ENCODE assay signal across 12 cellular contexts in the genomic region with DNA sequence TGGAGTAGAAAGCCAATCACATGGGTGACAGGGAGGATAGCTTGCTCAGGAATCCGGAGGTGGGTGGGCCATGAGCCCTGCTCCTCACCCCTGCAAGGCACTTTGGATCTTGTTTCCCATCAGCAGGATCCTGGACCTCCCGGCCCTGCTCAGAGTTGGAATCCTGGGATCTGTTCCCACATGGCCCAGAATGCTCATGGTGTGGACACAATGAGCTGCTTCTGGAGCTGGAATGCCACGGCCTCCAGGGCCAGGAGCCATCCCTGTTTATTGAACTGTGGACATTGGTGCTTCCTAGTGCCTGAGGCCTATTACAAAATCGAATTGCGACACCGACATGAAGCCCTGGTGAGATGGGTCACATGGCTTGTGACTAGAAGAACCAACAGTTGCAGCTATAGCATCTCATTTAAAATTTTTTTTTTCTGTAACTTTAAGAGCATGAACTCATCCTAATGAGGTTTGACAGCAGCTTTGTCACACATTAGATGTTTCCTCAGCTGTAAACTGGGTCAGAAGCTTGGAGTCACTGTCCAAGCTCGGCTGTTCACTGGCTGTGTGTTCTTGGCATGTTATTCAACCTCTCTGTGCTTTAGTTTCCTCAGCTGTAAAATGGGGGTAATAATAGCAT. TPM values are rescaled to one million over a fixed set of nuclear protein-coding genes. Genes with fewer than 3 reads are reported as not detected.
DNase-seq lines count a peak whose midpoint lies in the region; ATAC-seq and TF ChIP-seq lines count a peak whose summit lies in the region.
"Had no signal": no experiment of that assay in that cellular context is flagged by ENCODE, and none has a peak within 500 bp of the region (broad histone marks: within the 10 kb centered on the region; RNA-seq: fewer than 3 reads in every experiment).

No MANE protein-coding gene starts in this region.

- H3K27ac ChIP-seq in AG04450 (ENCODE audit: low read depth, low read length): no peak overlapping the region
- peak overlapping the region in 2 of 3 donors; percentile 50 to 69 for H3K27ac ChIP-seq in right lobe of liver
- H3K27ac ChIP-seq in Karpas-422 (ENCODE audit: low read length): no peak overlapping the region

- POLR2A ChIA-PET in AG04450 (lab: Yijun Ruan, JAX): interaction anchor here (0.6 to 1.1 kb wide), 2 partner anchors 43 to 396 kb away, joined by 3 to 6 read pairs; no protein-coding TSS in a partner anchor

- ATAC-seq in right lobe of liver: peak; percentile 85 to 91 (median 86)
- ATAC-seq in GM18502 (IDR thresholded peaks at IDR 0.05; ENCODE audit: poor library complexity, unreplicated experiment): no peak
- ATAC-seq in HG03521 (IDR thresholded peaks at IDR 0.05; ENCODE audit: unreplicated experiment): no peak
- ATAC-seq: stimulated activated naive CD8-positive, alpha-beta T cell treated with anti-CD3 and anti-CD28 coated beads, Interleukin-15, Interleukin-2, amounts not matched to agents 100 U/mL and 50 U/mL, for 24 hours had no signal

- no peak overlapping the region for H2AFZ ChIP-seq in Karpas-422 (ENCODE audit: low read length)

- TF ChIP-seq CTCF in AG04450 (IDR thresholded peaks at IDR 0.05; ENCODE audit: low read depth, low read length) (no peak), right lobe of liver (IDR thresholded peaks at IDR 0.05) (no peak)

- no peaks in the 10 kb centered on the region for H3K9me2 ChIP-seq in Karpas-422 (replicated peaks; ENCODE audit: insufficient read depth, low read length)

- no peak overlapping the region for H3K4me2 ChIP-seq in Karpas-422 (ENCODE audit: low read depth, low read length, poor library complexity, severe bottlenecking)

- no peaks in the 10 kb centered on the region for H3K36me3 ChIP-seq in MG63
- peaks cover 0 to 16% (median 5%) of the 10 kb centered on the region in 4 donors for H3K36me3 ChIP-seq in right lobe of liver
- H3K36me3 ChIP-seq in Karpas-422 (ENCODE audit: insufficient read depth, low read length): no peaks in the 10 kb centered on the region

- H3K79me2 ChIP-seq in Karpas-422 (ENCODE audit: low read length): no peaks in the 10 kb centered on the region

- H3K4me1 ChIP-seq in right lobe of liver: peaks cover 0 to 45% (median 16%) of the 10 kb centered on the region in 4 donors
- no peaks in the 10 kb centered on the region for H3K4me1 ChIP-seq in Karpas-422 (ENCODE audit: low read length)

- H3K27me3 ChIP-seq in AG04450 (ENCODE audit: control insufficient read depth, insufficient read depth, low read length) (no peaks in the 10 kb centered on the region), MG63 (no peaks in the 10 kb centered on the region), right lobe of liver (no peaks in the 10 kb centered on the region), Karpas-422 (ENCODE audit: low read length) (no peaks in the 10 kb centered on the region)

- intact Hi-C loops in right lobe of liver (cut with DNase I): no loop called here

- H3K4me3 ChIP-seq in AG04450 (ENCODE audit: low read depth, low read length) (no peak overlapping the region), MG63 (no peak overlapping the region), right lobe of liver (no peak overlapping the region), Karpas-422 (ENCODE audit: low read length) (no peak overlapping the region)

- peak; percentile 7 for TF ChIP-seq POLR2A in right lobe of liver (IDR thresholded peaks at IDR 0.05)

- peak; percentile 24 for DNase-seq in AG04450 (ENCODE audit: low read depth, low spot score)
- DNase-seq in MG63: peak; percentile 21
- peak; percentile 16 for DNase-seq in dedifferentiated amniotic fluid mesenchymal stem cell (ENCODE audit: extremely low spot score)
- peak; percentile 84 to 96 (median 93) for DNase-seq in right lobe of liver
- DNase-seq in Karpas-422: no peak
- no peak for DNase-seq in GOT3 (lab: John Stamatoyannopoulos, UW)
- DNase-seq: activated CD8-positive, alpha-beta memory T cell treated with anti-CD3 and anti-CD28 coated beads, Interleukin-2, amount 50 U/mL, for 48 hours; RPMI8226; small intestine; stimulated activated naive CD8-positive, alpha-beta T cell treated with anti-CD3 and anti-CD28 coated beads, Interleukin-15, Interleukin-2, amounts not matched to agents 100 U/mL and 50 U/mL, for 24 hours had no signal

- CTCF ChIA-PET in AG04450 (lab: Charles Lee): interaction anchor here (0.7 to 7.1 kb wide), 12 partner anchors 33 to 393 kb away, joined by 3 to 187 read pairs (median 4); a partner anchor contains a TSS

- 16% methylated on average over 4 of the region's 7 CpGs for WGBS in right lobe of liver (ENCODE audit: insufficient coverage, low coverage, low lambda C conversion rate, missing lambda C conversion rate)

- no peaks in the 10 kb centered on the region for H4K20me1 ChIP-seq in Karpas-422 (ENCODE audit: insufficient read depth, low read depth, low read length)

- no peak overlapping the region for H3K9ac ChIP-seq in Karpas-422 (ENCODE audit: low read length)

- H3K9me3 ChIP-seq in AG04450 (ENCODE audit: control insufficient read depth, insufficient read depth, low read length) (no peaks in the 10 kb centered on the region), MG63 (no peaks in the 10 kb centered on the region), right lobe of liver (no peaks in the 10 kb centered on the region), Karpas-422 (ENCODE audit: low read length) (no peaks in the 10 kb centered on the region)

RNA-seq across cellular contexts. Expression of a gene that starts 40.4 kb away (rescaled TPM):
- not detected in 2 replicates for polyA plus RNA-seq in AG04450 (2011; rRNA removed)
- polyA minus RNA-seq in AG04450 (2011; rRNA and poly(A)+ RNA removed): not detected in 2 replicates
- not detected in 2 replicates for total RNA-seq in MG63 (2014; rRNA removed; shearing (Covaris generic); ENCODE audit: low replicate concordance)
- 100 to 1,000 TPM in 1 of 6 experiments, 10 to 100 TPM in 5; 49.4 to 103 (median 74.5) TPM for total RNA-seq in right lobe of liver
- total RNA-seq in Karpas-422 (2014; rRNA removed; shearing (Covaris generic); ENCODE audit: low replicate concordance): not detected in 2 replicates

RNA-seq across cellular contexts. Expression of a gene that starts 57.9 kb away (rescaled TPM):
- 3.4 and 7.0 TPM in 2 replicates for polyA plus RNA-seq in AG04450 (2011; rRNA removed)
- 2.0 and 3.2 TPM in 2 replicates for polyA minus RNA-seq in AG04450 (2011; rRNA and poly(A)+ RNA removed)
- total RNA-seq in MG63 (2014; rRNA removed; shearing (Covaris generic); ENCODE audit: low replicate concordance): not detected in 2 replicates
- 1 to 10 TPM in 1 of 6 experiments, under 1 TPM in 2, not detected in 3; 0.51 to 1.1 (median 0.72) TPM for total RNA-seq in right lobe of liver
- not detected in 2 replicates for total RNA-seq in Karpas-422 (2014; rRNA removed; shearing (Covaris generic); ENCODE audit: low replicate concordance)

Comparison
In these comparisons a context has a peak if more than half of its experiments do, and no peak if none do; other contexts are left out.
1. DNase-seq: peak in AG04450 (single experiment), MG63 (single experiment), dedifferentiated amniotic fluid mesenchymal stem cell (single experiment) and right lobe of liver (3 of 3); none in Karpas-422 (single experiment) and GOT3 (single experiment).
2. H3K27ac ChIP-seq: peak in right lobe of liver (2 of 3); none in AG04450 (single experiment) and Karpas-422 (single experiment).
3. ATAC-seq: peak in right lobe of liver (4 of 4); none in GM18502 (single experiment) and HG03521 (single experiment).
4. RNA of a gene that starts 40.4 kb away (total RNA-seq): 49.4 to 103 TPM in right lobe of liver; not detected in MG63 and not detected in Karpas-422; every median in the first group is over 10 times any median in the second.